Comparison of ENCODE assay signal across 8 cellular contexts in genomic region chr7:24573554-24574338, GRCh38. TPM values are rescaled to one million over a fixed set of nuclear protein-coding genes. Genes with fewer than 3 reads are reported as not detected.
DNase-seq lines count a peak whose midpoint lies in the region; ATAC-seq, FAIRE-seq and TF ChIP-seq lines count a peak whose summit lies in the region.

No MANE protein-coding gene starts in this region.

- H3K23me2 ChIP-seq in H1 (ENCODE audit: low read depth, low read length): peaks cover 9% of the 10 kb centered on the region

- peak overlapping the region; percentile 37 for H3K27ac Mint-ChIP-seq in activated CD4-positive, alpha-beta memory T cell treated with anti-CD3 and anti-CD28 coated beads, Interleukin-2, amount 10 ng/mL, durations not matched to agents 7 days and 5 days

- no peak overlapping the region for H2BK15ac ChIP-seq in H1 (ENCODE audit: low read length)

- no peak for FAIRE-seq in H1 (lab: Jason Lieb, UNC)

- no peak overlapping the region for H2AK5ac ChIP-seq in H1 (ENCODE audit: low read depth, low read length)

- H3K4me2 ChIP-seq in H1 (ENCODE audit: insufficient read depth in 1 of 2, low read depth in 2 of 2, low read length in 2 of 2): peak overlapping the region; percentile 65 to 86

- H3K79me2 ChIP-seq in H1 (ENCODE audit: control insufficient read depth in 1 of 2, insufficient read depth in 2 of 2, low read length in 2 of 2): peaks cover 0 to 50% of the 10 kb centered on the region in 2 experiments; a peak in 3 of 4 replicates

- H3K9ac ChIP-seq in H1 (replicated peaks in 1 of 4; ENCODE audit: extremely low read depth in 1 of 4, low read depth in 3 of 4, low read length in 3 of 4): peak overlapping the region; percentile 0 to 67 (median 56); a peak in 6 of 7 replicates

- no peaks in the 10 kb centered on the region for H3K36me3 Mint-ChIP-seq in activated CD4-positive, alpha-beta memory T cell treated with anti-CD3 and anti-CD28 coated beads, Interleukin-2, amount 10 ng/mL, durations not matched to agents 7 days and 5 days (ENCODE audit: low read depth)

- no peaks in the 10 kb centered on the region for H3K9me3 ChIP-seq in H1 (ENCODE audit: insufficient read depth in 2 of 2, low read depth in 1 of 2, low read length in 1 of 2)
- H3K9me3 ChIP-seq in mesodermal cell (ENCODE audit: control insufficient read depth, low read length): no peaks in the 10 kb centered on the region

- peak; percentile 38 for DNase-seq in SKM-1 treated with dmso at 0.1 percent for 144 hours (lab: John Stamatoyannopoulos, UW; ENCODE audit: unreplicated experiment)
- no peak for DNase-seq in SKM-1 (lab: John Stamatoyannopoulos, UW; ENCODE audit: unreplicated experiment)
- peak; percentile 32 for DNase-seq in NCI-H1105 treated with DMSO at 0.1 percent for 48 hours (lab: John Stamatoyannopoulos, UW)
- DNase-seq in activated CD4-positive, alpha-beta memory T cell treated with anti-CD3 and anti-CD28 coated beads, Interleukin-2, amount 10 ng/mL, durations not matched to agents 7 days and 5 days: peak; percentile 35
- DNase-seq in H1 (ENCODE audit: low read depth in 1 of 2, low spot score in 2 of 2): peak in 1 of 2 experiments; percentile 83
- peak in 5 of 6 experiments; percentile 15 to 77 (median 40) for DNase-seq in stimulated activated naive CD4-positive, alpha-beta T cell (lab: John Stamatoyannopoulos, UW)

- peaks cover 5% of the 10 kb centered on the region in 2 experiments for H4K20me1 ChIP-seq in H1 (replicated peaks in 1 of 2; ENCODE audit: control insufficient read depth in 1 of 2, insufficient read depth in 2 of 2, low read length in 2 of 2)

- no peak overlapping the region for H2BK20ac ChIP-seq in H1 (ENCODE audit: low read length)

- H2AFZ ChIP-seq in H1 (ENCODE audit: low read length): no peak overlapping the region

- no peaks in the 10 kb centered on the region for H3K36me3 ChIP-seq in H1 (ENCODE audit: control insufficient read depth in 2 of 4, insufficient read depth in 4 of 4, low read length in 3 of 4)
- H3K36me3 ChIP-seq in mesodermal cell (ENCODE audit: control insufficient read depth, insufficient read depth, low read length): no peaks in the 10 kb centered on the region

- no peak overlapping the region for H4K91ac ChIP-seq in H1 (replicated peaks; ENCODE audit: insufficient read length, low read length)

- no peak overlapping the region for H3K23ac ChIP-seq in H1 (ENCODE audit: insufficient read length)

- peaks cover 0 to 18% (median 4%) of the 10 kb centered on the region in 4 experiments; a peak in 5 of 7 replicates for H3K4me1 ChIP-seq in H1 (replicated peaks in 1 of 4; ENCODE audit: control insufficient read depth in 3 of 4, insufficient read depth in 4 of 4, low read length in 3 of 4)
- no peaks in the 10 kb centered on the region for H3K4me1 ChIP-seq in mesodermal cell (ENCODE audit: control insufficient read depth, insufficient read depth, low read length, poor library complexity, severe bottlenecking)

- CTCF ChIA-PET in activated CD4-positive, alpha-beta memory T cell treated with anti-CD3 and anti-CD28 coated beads, Interleukin-2, amount 10 ng/mL, durations not matched to agents 7 days and 5 days (lab: Charles Lee): interaction anchor here (0.8 to 3.5 kb wide), 6 partner anchors 9 to 247 kb away, joined by 3 to 26 read pairs (median 4); no protein-coding TSS in a partner anchor
- CTCF ChIA-PET in H1 (lab: Charles Lee; ENCODE audit: partially characterized antibody): interaction anchor here (0.7 to 5.4 kb wide), 9 partner anchors 9 to 255 kb away, joined by 3 to 51 read pairs (median 4); no protein-coding TSS in a partner anchor

- peak overlapping the region; percentile 87 for H4K8ac ChIP-seq in H1 (ENCODE audit: extremely low read depth, insufficient read depth, low read length)

- H3K27ac ChIP-seq in H1 (ENCODE audit: low read depth, low read length): peak overlapping the region; percentile 55; the same call in 1 of the 2 replicates
- peak overlapping the region; percentile 62 for H3K27ac ChIP-seq in mesodermal cell (ENCODE audit: low read depth, low read length, severe bottlenecking)

- H3K18ac ChIP-seq in H1 (ENCODE audit: extremely low read depth, low read length): peak overlapping the region; percentile 79; the same call in 1 of the 2 replicates

- TF ChIP-seq POLR2A in H1 (IDR thresholded peaks at IDR 0.05; ENCODE audit: control extremely low read depth in 1 of 2, low read depth in 2 of 2, low read length in 2 of 2): no peak

- peaks cover 0 to 4% (median 0%) of the 10 kb centered on the region in 4 experiments; a peak in 2 of 7 replicates for H3K27me3 ChIP-seq in H1 (replicated peaks in 1 of 4; ENCODE audit: control insufficient read depth in 3 of 4, extremely low read depth in 1 of 4, insufficient read depth in 3 of 4, low read length in 3 of 4)

- peak overlapping the region; percentile 50 for H4K5ac ChIP-seq in H1 (ENCODE audit: insufficient read length, low read depth, low read length)

- H3K79me1 ChIP-seq in H1 (ENCODE audit: low read depth, low read length): no peaks in the 10 kb centered on the region

- H3K4me3 Mint-ChIP-seq in activated CD4-positive, alpha-beta memory T cell treated with anti-CD3 and anti-CD28 coated beads, Interleukin-2, amount 10 ng/mL, durations not matched to agents 7 days and 5 days: peak overlapping the region; percentile 89

- peak overlapping the region; percentile 66 for H3K56ac ChIP-seq in H1 (replicated peaks; ENCODE audit: insufficient read length, low read depth, low read length)

- POLR2A ChIA-PET in activated CD4-positive, alpha-beta memory T cell treated with anti-CD3 and anti-CD28 coated beads, Interleukin-2, amount 10 ng/mL, durations not matched to agents 7 days and 5 days (lab: Charles Lee): interaction anchor here (1.1 to 1.8 kb wide), 4 partner anchors 14 to 552 kb away, joined by 3 to 4 read pairs (median 4); partner anchors contain the start of gene CYCS
- POLR2A ChIA-PET in H1 (lab: Charles Lee; ENCODE audit: partially characterized antibody): interaction anchor here (0.6 to 9.5 kb wide), 9 partner anchors 8 to 406 kb away, joined by 3 to 65 read pairs (median 3); no protein-coding TSS in a partner anchor

- H2BK12ac ChIP-seq in H1 (ENCODE audit: low read depth, low read length): no peak overlapping the region

- no peak overlapping the region for H2BK120ac ChIP-seq in H1 (replicated peaks; ENCODE audit: low read depth, low read length)

- peak; percentile 40 for ATAC-seq in HG02678 (IDR thresholded peaks at IDR 0.05; ENCODE audit: unreplicated experiment)

- H3K4me3 ChIP-seq in H1 (ENCODE audit: extremely low read depth in 1 of 4, insufficient read depth in 2 of 4, low read depth in 3 of 4, low read length in 4 of 4): peak overlapping the region; percentile 82 to 93 (median 84)
- peak overlapping the region; percentile 74 for H3K4me3 ChIP-seq in mesodermal cell (ENCODE audit: extremely low read depth, insufficient read depth, low read length, poor library complexity, severe bottlenecking)

- peaks cover 25% of the 10 kb centered on the region for H3K4me1 Mint-ChIP-seq in activated CD4-positive, alpha-beta memory T cell treated with anti-CD3 and anti-CD28 coated beads, Interleukin-2, amount 10 ng/mL, durations not matched to agents 7 days and 5 days

- TF ChIP-seq RAD21 in H1 (IDR thresholded peaks at IDR 0.05 in 1 of 2, conservative IDR thresholded peaks at IDR 0.05 in 1 of 2; ENCODE audit: low read depth in 2 of 2, low read length in 2 of 2): no peak

- 1% methylated on average over 60 of the region's 101 CpGs; no CpG with 5 or more reads in 1 of the 2 experiments for WGBS in H1 (ENCODE audit: extremely low coverage in 1 of 2, insufficient coverage in 1 of 2, insufficient read length in 1 of 2, insufficient replicate concordance in 2 of 2, low coverage in 1 of 2, low lambda C conversion rate in 2 of 2, missing lambda C conversion rate in 1 of 2), 2 experiments
- 1% methylated on average over 47 to 79 of the region's 101 CpGs for WGBS in mesodermal cell (ENCODE audit: insufficient coverage in 2 of 2), 2 experiments

- H3K14ac ChIP-seq in H1 (ENCODE audit: insufficient read length): peak overlapping the region; percentile 5

- peaks cover 29% of the 10 kb centered on the region for H3K27me3 Mint-ChIP-seq in activated CD4-positive, alpha-beta memory T cell treated with anti-CD3 and anti-CD28 coated beads, Interleukin-2, amount 10 ng/mL, durations not matched to agents 7 days and 5 days

- no peaks in the 10 kb centered on the region for H3K9me3 Mint-ChIP-seq in activated CD4-positive, alpha-beta memory T cell treated with anti-CD3 and anti-CD28 coated beads, Interleukin-2, amount 10 ng/mL, durations not matched to agents 7 days and 5 days

- H3K4ac ChIP-seq in H1 (replicated peaks; ENCODE audit: insufficient read length, low read depth, low read length): no peak overlapping the region

- no peak for TF ChIP-seq EP300 in H1 (IDR thresholded peaks at IDR 0.05; ENCODE audit: borderline replicate concordance in 1 of 2, low read depth in 2 of 2, low read length in 2 of 2)

- H2BK5ac ChIP-seq in H1 (ENCODE audit: low read depth, low read length): 0 out of 2 replicates have a peak overlapping the region, but pooled peaks have one; percentile 74

- TF ChIP-seq CTCF in H1 (IDR thresholded peaks at IDR 0.05; ENCODE audit: control extremely low read depth in 1 of 3, insufficient read depth in 1 of 3, low read depth in 1 of 3, low read length in 3 of 3): no peak

TF ChIP-seq in H1, 55 proteins besides CTCF, POLR2A, EP300 and RAD21 (continues in another document):
- TF ChIP-seq GTF2F1 (IDR thresholded peaks at IDR 0.05; ENCODE audit: borderline replicate concordance, low read depth, low read length) (no peak), SRF (IDR thresholded peaks at IDR 0.05; ENCODE audit: low read depth, low read length) (no peak), TAF7 (optimal IDR thresholded peaks at IDR 0.05; ENCODE audit: borderline replicate concordance, low read depth, low read length) (no peak), HDAC2 (IDR thresholded peaks at IDR 0.05; ENCODE audit: borderline replicate concordance in 1 of 2, low read depth in 2 of 2, low read length in 2 of 2) (peak in 1 of 2 experiments; percentile 92; a peak in 2 of 4 replicates), EZH2 (IDR thresholded peaks at IDR 0.05; ENCODE audit: low read depth, low read length, severe bottlenecking) (no peak), SP1 (IDR thresholded peaks at IDR 0.05; ENCODE audit: low read depth, low read length) (no peak)

RNA-seq across cellular contexts. Expression of gene PALS2, which starts 0.5 kb away (rescaled TPM):
- 10 to 100 TPM; 13.2 to 18.7 TPM for total RNA-seq in activated CD4-positive, alpha-beta memory T cell treated with anti-CD3 and anti-CD28 coated beads, Interleukin-2, amount 10 ng/mL, durations not matched to agents 7 days and 5 days
- 84.1 and 98.3 TPM in 2 replicates for total RNA-seq in H1 (2021; fragmentation: NEBNext Ultra II Directional; extraction: Animal tissue kit (Norgen Biotek cat#: 25700))
- polyA plus RNA-seq in H1 (2011; rRNA removed): 6.1 and 10.4 TPM in 2 replicates
- polyA plus RNA-seq in H1 (2011; cell fraction: cytosol; rRNA removed): 18.7 TPM
- polyA plus RNA-seq in H1 (2011; cell fraction: nucleus; rRNA removed): 5.3 TPM
- 25.6 to 55.7 TPM (median 33.8 TPM) in 4 replicates for polyA plus RNA-seq in H1 (2012, experiment 1 of 2)
- 5.5 TPM for polyA plus RNA-seq in H1 (2012, experiment 2 of 2)
- 28.3 TPM for polyA plus RNA-seq in H1 (2013, experiment 1 of 2)
- 30.3 TPM for polyA plus RNA-seq in H1 (2013, experiment 2 of 2)
- 16.4 and 32.4 TPM in 2 replicates for polyA minus RNA-seq in H1 (2011; rRNA and poly(A)+ RNA removed)
- polyA minus RNA-seq in H1 (2011; cell fraction: cytosol; rRNA and poly(A)+ RNA removed): 16.7 TPM
- 58.0 TPM for polyA minus RNA-seq in H1 (2011; cell fraction: nucleus; rRNA and poly(A)+ RNA removed)
- 12.6 TPM for polyA plus RNA-seq in mesodermal cell (2013, experiment 1 of 2)
- 17.3 TPM for polyA plus RNA-seq in mesodermal cell (2013, experiment 2 of 2)
